In genomic region chr6:104286641-104287040, GRCh38 we compare ENCODE assay signal across 1 cellular context.
TF ChIP-seq lines count a peak whose summit lies in the region.

No MANE protein-coding gene starts in this region.

TF ChIP-seq in SK-N-SH, 30 proteins besides CTCF, POLR2A, EP300 and RAD21 (continued from another document):
- TF ChIP-seq POLR2AphosphoS5 (IDR thresholded peaks at IDR 0.05; ENCODE audit: low read depth, low read length) (no peak), RCOR1 (IDR thresholded peaks at IDR 0.05; ENCODE audit: low read length) (no peak), GATA2 (CRISPR knock-in tag; IDR thresholded peaks at IDR 0.05) (no peak)
